In genomic region chr1:44267438-44267837, GRCh38 we compare ENCODE assay signal across 1 cellular context.
TF ChIP-seq lines count a peak whose summit lies in the region.

No MANE protein-coding gene starts in this region.

TF ChIP-seq in H1, 55 proteins besides CTCF, POLR2A, EP300 and RAD21 (continued from another document):
- TF ChIP-seq CREB1 (IDR thresholded peaks at IDR 0.05) (no peak), ATF3 (IDR thresholded peaks at IDR 0.05; ENCODE audit: insufficient read depth, low read depth, low read length) (no peak), CEBPB (IDR thresholded peaks at IDR 0.05; ENCODE audit: low read depth, low read length) (no peak), RNF2 (IDR thresholded peaks at IDR 0.05; ENCODE audit: borderline replicate concordance, low read depth, low read length, missing control alignments, poor library complexity, severe bottlenecking) (no peak), YY1 (IDR thresholded peaks at IDR 0.05; ENCODE audit: low read depth, low read length) (no peak), SIN3A (conservative IDR thresholded peaks at IDR 0.05 in 1 of 2, IDR thresholded peaks at IDR 0.05 in 1 of 2; ENCODE audit: low read depth in 1 of 2, low read length in 2 of 2) (no peak), BACH1 (IDR thresholded peaks at IDR 0.05; ENCODE audit: low read length) (no peak)
